In the genomic region with DNA sequence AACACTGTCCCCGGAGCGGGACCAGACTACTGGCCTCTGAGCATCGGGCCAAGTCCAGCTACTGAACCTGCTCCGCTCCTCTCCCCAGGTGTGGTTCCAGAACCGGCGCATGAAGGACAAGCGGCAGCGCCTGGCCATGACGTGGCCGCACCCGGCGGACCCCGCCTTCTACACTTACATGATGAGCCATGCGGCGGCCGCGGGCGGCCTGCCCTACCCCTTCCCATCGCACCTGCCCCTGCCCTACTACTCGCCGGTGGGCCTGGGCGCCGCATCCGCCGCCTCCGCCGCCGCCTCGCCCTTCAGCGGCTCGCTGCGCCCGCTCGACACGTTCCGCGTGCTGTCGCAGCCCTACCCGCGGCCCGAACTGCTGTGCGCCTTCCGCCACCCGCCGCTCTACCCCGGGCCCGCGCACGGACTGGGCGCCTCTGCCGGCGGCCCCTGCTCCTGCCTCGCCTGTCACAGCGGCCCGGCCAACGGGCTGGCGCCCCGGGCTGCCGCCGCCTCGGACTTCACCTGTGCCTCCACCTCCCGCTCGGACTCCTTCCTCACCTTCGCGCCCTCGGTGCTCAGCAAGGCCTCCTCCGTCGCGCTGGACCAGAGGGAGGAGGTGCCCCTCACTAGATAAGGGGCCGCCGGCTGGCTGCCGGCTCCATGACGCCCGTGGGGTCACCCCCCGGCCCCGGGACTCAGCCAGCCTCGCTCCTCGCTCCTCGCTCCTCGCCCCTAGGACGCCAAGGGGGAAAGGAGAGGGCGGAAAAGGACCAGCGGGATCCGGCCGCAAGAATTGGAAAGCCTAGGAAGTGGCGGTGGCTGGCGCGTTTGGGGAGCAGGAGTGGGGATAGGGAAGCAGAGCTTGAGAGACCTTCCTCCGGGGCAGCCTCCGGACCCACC, we compare ENCODE assay signal across 10 cellular contexts. TPM values are rescaled to one million over a fixed set of nuclear protein-coding genes. Genes with fewer than 3 reads are reported as not detected.
DNase-seq lines count a peak whose midpoint lies in the region; ATAC-seq and TF ChIP-seq lines count a peak whose summit lies in the region.
"Had no signal": no experiment of that assay in that cellular context is flagged by ENCODE, and none has a peak within 500 bp of the region (broad histone marks: within the 10 kb centered on the region; RNA-seq: fewer than 3 reads in every experiment).

No MANE protein-coding gene starts in this region.

- H3K4me3 Mint-ChIP-seq in memory B cell: peak overlapping the region; percentile 34
- H3K4me3 Mint-ChIP-seq: T-helper 2 cell treated with Interferon-gamma antibody and Interleukin-4, amounts not matched to agents 5 μg/mL and 100 μg/mL, for 36 hours had no signal

- H3K27me3 ChIP-seq in body of pancreas (peaks cover 0 to 75% of the 10 kb centered on the region in 2 donors), testis (no peaks in the 10 kb centered on the region)

- H3K9me3 ChIP-seq in body of pancreas (no peaks in the 10 kb centered on the region), testis (no peaks in the 10 kb centered on the region)

- H3K36me3 Mint-ChIP-seq in memory B cell: peaks cover 2% of the 10 kb centered on the region

- H3K4me3 ChIP-seq in body of pancreas: no peak overlapping the region
- H3K4me3 ChIP-seq in testis: peak overlapping the region; percentile 29 to 31

- H3K4me1 ChIP-seq in body of pancreas: peaks cover 33% of the 10 kb centered on the region
- H3K4me1 ChIP-seq in testis: peaks cover 21% of the 10 kb centered on the region

- no peak overlapping the region for H3K27ac Mint-ChIP-seq in memory B cell
- H3K27ac Mint-ChIP-seq: T-helper 2 cell treated with Interferon-gamma antibody and Interleukin-4, amounts not matched to agents 5 μg/mL and 100 μg/mL, for 36 hours had no signal

- H3K27me3 Mint-ChIP-seq in memory B cell: peaks cover 45% of the 10 kb centered on the region

- no peaks in the 10 kb centered on the region for H3K36me3 ChIP-seq in body of pancreas (replicated peaks in 1 of 2; ENCODE audit: insufficient read depth in 1 of 2, low read depth in 2 of 2)
- no peaks in the 10 kb centered on the region for H3K36me3 ChIP-seq in testis (ENCODE audit: low read depth, missing control alignments)

- peaks cover 25% of the 10 kb centered on the region for H3K4me1 Mint-ChIP-seq in memory B cell

- no peak for TF ChIP-seq POLR2A in body of pancreas (IDR thresholded peaks at IDR 0.05)
- TF ChIP-seq POLR2A in testis (IDR thresholded peaks at IDR 0.05): no peak

- no peak for TF ChIP-seq CTCF in body of pancreas (IDR thresholded peaks at IDR 0.05)
- TF ChIP-seq CTCF in testis (IDR thresholded peaks at IDR 0.05): no peak

- DNase-seq in activated CD4-positive, alpha-beta T cell treated with anti-CD3 and anti-CD28 coated beads for 48 hours: peak; percentile 36
- DNase-seq in activated CD4-positive, alpha-beta T cell treated with anti-CD3 and anti-CD28 coated beads, Interleukin-2, amount 50 U/mL, for 1 hour: no peak
- peak in 2 of 4 donors; percentile 13 to 34 for DNase-seq in body of pancreas
- DNase-seq in memory B cell (ENCODE audit: low spot score in 2 of 2): peak in 1 of 2 donors; percentile 32
- no peak for DNase-seq in testis
- no peak for DNase-seq in cortex of kidney (lab: John Stamatoyannopoulos, UW)
- DNase-seq: NCI-H1436 had no signal

- intact Hi-C loops in body of pancreas (cut with DNase I): no loop called here
- intact Hi-C loops in testis (cut with DNase I; ENCODE audit: low total_unique reads): no loop called here

- ATAC-seq in body of pancreas (peak; percentile 34), memory B cell (ENCODE audit: low read depth) (no peak), HG03108 (IDR thresholded peaks at IDR 0.05; ENCODE audit: unreplicated experiment) (no peak), GM21737 (IDR thresholded peaks at IDR 0.05; ENCODE audit: unreplicated experiment) (no peak)

- peaks cover 1% of the 10 kb centered on the region for H3K9me3 Mint-ChIP-seq in memory B cell
- H3K9me3 Mint-ChIP-seq: T-helper 2 cell treated with Interferon-gamma antibody and Interleukin-4, amounts not matched to agents 5 μg/mL and 100 μg/mL, for 36 hours had no signal

- H3K27ac ChIP-seq in body of pancreas (no peak overlapping the region), testis (no peak overlapping the region)

- WGBS in body of pancreas, 2 donors: 5 to 8% methylated on average over 44 to 90 of the region's 90 CpGs
- 5 to 31% methylated on average over 13 to 69 of the region's 90 CpGs for WGBS in testis, 2 donors

RNA-seq across cellular contexts. Expression of gene EVX1, which starts 3.4 kb away (rescaled TPM):
- not detected for total RNA-seq in body of pancreas
- under 1 TPM; 0.25 to 0.63 TPM for total RNA-seq in testis
- polyA plus RNA-seq in testis (ENCODE audit: insufficient read depth, low read depth, low replicate concordance): 1.4 TPM

RNA-seq across cellular contexts. Expression of gene HOXA13, which starts 46.2 kb away (rescaled TPM):
- not detected for total RNA-seq in body of pancreas
- not detected for total RNA-seq in testis
- polyA plus RNA-seq in testis (ENCODE audit: insufficient read depth, low read depth, low replicate concordance): 0.30 TPM

Comparison
In these comparisons a context has a peak if more than half of its experiments do, and no peak if none do; other contexts are left out.
1. H3K4me3 ChIP-seq: peak in testis (2 of 2); none in body of pancreas (0 of 2).